In the genomic region with DNA sequence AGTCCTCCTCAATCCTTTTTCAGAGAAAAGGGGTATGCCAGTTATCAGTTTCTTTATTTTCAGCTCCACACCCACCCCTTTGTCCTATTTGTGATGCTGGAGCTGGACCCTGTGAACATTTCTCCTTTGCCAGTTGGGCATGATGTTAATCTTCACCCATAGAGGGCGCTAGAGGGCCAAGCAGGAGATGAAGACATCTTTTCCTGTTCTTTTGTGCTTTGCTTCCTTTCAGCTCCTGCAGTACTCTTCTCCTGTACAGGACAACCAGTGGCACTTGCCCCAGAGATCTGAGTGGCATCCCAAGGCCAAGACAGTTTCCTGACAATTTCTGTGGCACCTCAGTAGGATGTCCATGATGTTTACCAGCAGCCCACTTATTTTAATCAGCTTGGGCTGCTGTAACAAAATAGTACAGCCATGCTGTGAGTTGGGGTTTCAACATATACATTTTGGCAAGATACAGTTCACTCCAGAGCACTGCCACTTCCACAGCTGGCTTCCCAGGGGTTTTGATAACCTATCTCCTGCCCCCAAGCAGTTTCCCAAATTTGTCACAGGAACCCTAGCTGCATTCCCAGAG, we compare ENCODE assay signal across 8 cellular contexts. TPM values are rescaled to one million over a fixed set of nuclear protein-coding genes. Genes with fewer than 3 reads are reported as not detected.
DNase-seq lines count a peak whose midpoint lies in the region; ATAC-seq, FAIRE-seq and TF ChIP-seq lines count a peak whose summit lies in the region.

No MANE protein-coding gene starts in this region.

- TF ChIP-seq RAD21 in IMR-90 (IDR thresholded peaks at IDR 0.05; ENCODE audit: low read length) = peak; percentile 80

- H3K9me1 ChIP-seq in IMR-90 (ENCODE audit: insufficient read depth, low read length) = no peaks in the 10 kb centered on the region

- H3K56ac ChIP-seq in IMR-90 (ENCODE audit: extremely low read depth, insufficient read depth, low read length) = no peak overlapping the region

- no peak overlapping the region for H2AK9ac ChIP-seq in IMR-90 (replicated peaks; ENCODE audit: low read depth, low read length, poor library complexity)

- no peak overlapping the region for H2BK20ac ChIP-seq in IMR-90 (ENCODE audit: low read depth, low read length)

- no peak overlapping the region for H4K91ac ChIP-seq in IMR-90 (ENCODE audit: insufficient read depth, low read depth, low read length)

- no peak overlapping the region for H2BK120ac ChIP-seq in IMR-90 (ENCODE audit: low read depth, low read length)

- ATAC-seq in IMR-90 (ENCODE audit: low read depth) (peak; percentile 81), HG02798 (IDR thresholded peaks at IDR 0.05; ENCODE audit: poor library complexity, unreplicated experiment) (no peak), GM19395 (IDR thresholded peaks at IDR 0.05; ENCODE audit: unreplicated experiment) (no peak)
- ATAC-seq in activated T-helper 17 cell treated with anti-CD3 and anti-CD28 coated beads, Interleukin-2, amount 50 U/mL, for 72 hours (replicated peaks) = no peak

- H3K27me3 Mint-ChIP-seq in activated T-helper 17 cell treated with anti-CD3 and anti-CD28 coated beads, Interleukin-2, amount 50 U/mL, for 72 hours = peaks cover 9% of the 10 kb centered on the region

- peaks cover 15% of the 10 kb centered on the region for H3K4me1 Mint-ChIP-seq in activated T-helper 17 cell treated with anti-CD3 and anti-CD28 coated beads, Interleukin-2, amount 50 U/mL, for 72 hours

- BruUV-seq in IMR-90 (replicated peaks; lab: Mats Ljungman, UMichigan) = no TSS peak

- H3K4me3 Mint-ChIP-seq in activated T-helper 17 cell treated with anti-CD3 and anti-CD28 coated beads, Interleukin-2, amount 50 U/mL, for 72 hours = peak overlapping the region; percentile 26

- H3K14ac ChIP-seq in IMR-90 (replicated peaks; ENCODE audit: low read depth, low read length) = no peak overlapping the region

- peak overlapping the region; percentile 78 for H2AFZ ChIP-seq in IMR-90 (replicated peaks; ENCODE audit: low read length, poor library complexity)

- CTCF ChIA-PET in IMR-90 (lab: Yijun Ruan, JAX) = interaction anchor here (0.6 to 1.3 kb wide), 20 partner anchors 8 to 408 kb away, joined by 3 to 6 read pairs (median 3); a partner anchor contains a TSS

- TF ChIP-seq CTCF in IMR-90 (conservative IDR thresholded peaks at IDR 0.05; ENCODE audit: low read depth, low read length) (peak; percentile 83), Peyer's patch (IDR thresholded peaks at IDR 0.05) (peak; percentile 25 to 90 (median 77))

- H3K4ac ChIP-seq in IMR-90 (ENCODE audit: low read depth, low read length) = no peak overlapping the region

- H3K18ac ChIP-seq in IMR-90 (ENCODE audit: low read depth, low read length) = no peak overlapping the region

- peaks cover 6% of the 10 kb centered on the region for H3K27me3 ChIP-seq in IMR-90 (ENCODE audit: control insufficient read depth, insufficient read depth, low read length)
- no peaks in the 10 kb centered on the region for H3K27me3 ChIP-seq in Peyer's patch
- H3K27me3 ChIP-seq in small intestine (ENCODE audit: control insufficient read depth in 2 of 2, insufficient read depth in 2 of 2, low read length in 2 of 2) = no peaks in the 10 kb centered on the region

- no peak overlapping the region for H3K4me3 ChIP-seq in IMR-90 (ENCODE audit: insufficient read depth, low read depth, low read length)
- no peak overlapping the region for H3K4me3 ChIP-seq in Peyer's patch
- H3K4me3 ChIP-seq in small intestine (ENCODE audit: low read depth in 1 of 2, low read length in 2 of 2) = no peak overlapping the region

- in situ Hi-C loops in IMR-90 (cut with MboI; ENCODE audit: low sequenced_read_pairs) = no loop called here

- no CpG with 5 or more reads among the region's 1 CpG for WGBS in IMR-90 (ENCODE audit: extremely low coverage in 2 of 2, insufficient read length in 1 of 2), 2 experiments
- WGBS in small intestine, 3 donors = 0% methylated on average over 1 of the region's 1 CpG

- DNase-seq in DMS153 (lab: John Stamatoyannopoulos, UW) (peak; percentile 34), IMR-90 (peak; percentile 72), Peyer's patch (peak in 2 of 3 donors; percentile 47 to 89), globus pallidus (ENCODE audit: low spot score) (peak; percentile 19), small intestine (peak; percentile 82)

- H3K9me3 Mint-ChIP-seq in activated T-helper 17 cell treated with anti-CD3 and anti-CD28 coated beads, Interleukin-2, amount 50 U/mL, for 72 hours = no peaks in the 10 kb centered on the region

- H3K27ac Mint-ChIP-seq in activated T-helper 17 cell treated with anti-CD3 and anti-CD28 coated beads, Interleukin-2, amount 50 U/mL, for 72 hours = peak overlapping the region; percentile 74

- no peak overlapping the region for H2BK15ac ChIP-seq in IMR-90 (ENCODE audit: low read depth, low read length)

- POLR2A ChIA-PET in IMR-90 (lab: Charles Lee; ENCODE audit: unreplicated experiment) = no interaction called here

- no peak overlapping the region for H4K8ac ChIP-seq in IMR-90 (ENCODE audit: low read depth in 2 of 2, low read length in 2 of 2)

- no peak overlapping the region for H2BK5ac ChIP-seq in IMR-90 (ENCODE audit: low read depth, low read length, poor library complexity, severe bottlenecking)

- no peak overlapping the region for H3K23ac ChIP-seq in IMR-90 (ENCODE audit: low read depth, low read length)

- H3K36me3 ChIP-seq in IMR-90 (ENCODE audit: control insufficient read depth, insufficient read depth, low read length) (no peaks in the 10 kb centered on the region), Peyer's patch (no peaks in the 10 kb centered on the region), small intestine (ENCODE audit: control insufficient read depth in 2 of 2, insufficient read depth in 2 of 2, low read length in 2 of 2) (no peaks in the 10 kb centered on the region)

- H2AK5ac ChIP-seq in IMR-90 (ENCODE audit: low read depth, low read length) = no peak overlapping the region

- H3K79me1 ChIP-seq in IMR-90 (ENCODE audit: low read depth in 1 of 2, low read length in 2 of 2) = no peaks in the 10 kb centered on the region

- FAIRE-seq in small intestine (lab: Jason Lieb, UNC) = no peak

- H3K9me3 ChIP-seq in IMR-90 (ENCODE audit: control insufficient read depth, insufficient read depth, low read length) (no peaks in the 10 kb centered on the region), Peyer's patch (no peaks in the 10 kb centered on the region), small intestine (ENCODE audit: control insufficient read depth, low read depth) (no peaks in the 10 kb centered on the region)

- H3K4me2 ChIP-seq in IMR-90 (ENCODE audit: low read depth, low read length) = no peak overlapping the region

- H4K5ac ChIP-seq in IMR-90 (ENCODE audit: low read depth, low read length) = no peak overlapping the region

- dilution Hi-C loops in IMR-90 (cut with HindIII; ENCODE audit: low sequenced_read_pairs, unreplicated experiment) = no loop called here

- intact Hi-C loops in IMR-90 (cut with micrococcal nuclease) = loop anchor here (2.0 to 5.0 kb wide), 4 partner anchors 153 to 488 kb away; a partner anchor contains a TSS

- H3K4me1 ChIP-seq in IMR-90 (ENCODE audit: control insufficient read depth, insufficient read depth, low read length) = no peaks in the 10 kb centered on the region
- H3K4me1 ChIP-seq in Peyer's patch = no peaks in the 10 kb centered on the region
- no peaks in the 10 kb centered on the region for H3K4me1 ChIP-seq in small intestine (ENCODE audit: control insufficient read depth in 2 of 2, insufficient read depth in 1 of 2, low read depth in 1 of 2, low read length in 1 of 2)

- no peaks in the 10 kb centered on the region for H3K36me3 Mint-ChIP-seq in activated T-helper 17 cell treated with anti-CD3 and anti-CD28 coated beads, Interleukin-2, amount 50 U/mL, for 72 hours (ENCODE audit: low read depth)

- H3K9ac ChIP-seq in IMR-90 (ENCODE audit: low read depth, low read length) = no peak overlapping the region

- TF ChIP-seq POLR2A in IMR-90 (IDR thresholded peaks at IDR 0.05; ENCODE audit: low read depth, low read length) = no peak
- TF ChIP-seq POLR2A in Peyer's patch (IDR thresholded peaks at IDR 0.05) = no peak

- H4K20me1 ChIP-seq in IMR-90 (ENCODE audit: insufficient read depth, low read length) = no peaks in the 10 kb centered on the region

- H3K27ac ChIP-seq in IMR-90 (ENCODE audit: insufficient read depth, low read length) = no peak overlapping the region
- H3K27ac ChIP-seq in Peyer's patch = no peak overlapping the region
- no peak overlapping the region for H3K27ac ChIP-seq in small intestine (ENCODE audit: low read depth in 1 of 2, low read length in 1 of 2)

TF ChIP-seq in IMR-90, 13 proteins besides CTCF, POLR2A, EP300 and RAD21 (continues in another document):
- TF ChIP-seq SMC3 (IDR thresholded peaks at IDR 0.05; ENCODE audit: low read depth, low read length) (peak; percentile 51), FOS (IDR thresholded peaks at IDR 0.05; ENCODE audit: low read depth, low read length) (no peak), MXI1 (IDR thresholded peaks at IDR 0.05; ENCODE audit: borderline replicate concordance, low read depth, low read length) (no peak), RCOR1 (IDR thresholded peaks at IDR 0.05; ENCODE audit: insufficient replicate concordance, low read length) (no peak), CEBPB (IDR thresholded peaks at IDR 0.05; ENCODE audit: low read depth, low read length) (no peak), MAFK (IDR thresholded peaks at IDR 0.05; ENCODE audit: low read depth, low read length) (no peak)

RNA-seq across cellular contexts. Expression of a gene that starts 4.6 kb away (rescaled TPM):
- total RNA-seq in IMR-90 (2012; rRNA removed) = not detected in 2 replicates
- not detected in 2 replicates for polyA plus RNA-seq in IMR-90 (2012; rRNA removed)
- polyA plus RNA-seq in IMR-90 (2012; cell fraction: cytosol; rRNA removed) = not detected in 2 replicates
- not detected in 2 replicates for polyA plus RNA-seq in IMR-90 (2012; cell fraction: nucleus; rRNA removed; ENCODE audit: low replicate concordance)
- total RNA-seq in Peyer's patch = 1 to 10 TPM in 1 of 4 donors, not detected in 3; 3.9 TPM
- total RNA-seq in activated T-helper 17 cell treated with anti-CD3 and anti-CD28 coated beads, Interleukin-2, amount 50 U/mL, for 72 hours = not detected
- polyA plus RNA-seq in small intestine = 1 to 10 TPM; 1.1 to 9.2 (median 4.9) TPM

RNA-seq across cellular contexts. Expression of a gene that starts 7.3 kb away (rescaled TPM):
- total RNA-seq in IMR-90 (2012; rRNA removed) (not detected in 2 replicates), Peyer's patch (not detected)
- polyA plus RNA-seq in IMR-90 (2012; rRNA removed) (not detected in 2 replicates), small intestine (under 1 TPM in 1 of 3 donors, not detected in 2; 0.15 TPM)
- polyA plus RNA-seq in IMR-90 (2012; cell fraction: cytosol; rRNA removed) = not detected in 2 replicates
- not detected in 2 replicates for polyA plus RNA-seq in IMR-90 (2012; cell fraction: nucleus; rRNA removed; ENCODE audit: low replicate concordance)
- not detected for total RNA-seq in activated T-helper 17 cell treated with anti-CD3 and anti-CD28 coated beads, Interleukin-2, amount 50 U/mL, for 72 hours

RNA-seq across cellular contexts. Expression of a gene that starts 22.2 kb away (rescaled TPM):
- not detected in 2 replicates for total RNA-seq in IMR-90 (2012; rRNA removed)
- not detected in 2 replicates for polyA plus RNA-seq in IMR-90 (2012; rRNA removed)
- polyA plus RNA-seq in IMR-90 (2012; cell fraction: cytosol; rRNA removed) = not detected in 2 replicates
- polyA plus RNA-seq in IMR-90 (2012; cell fraction: nucleus; rRNA removed; ENCODE audit: low replicate concordance) = not detected in 2 replicates
- total RNA-seq in Peyer's patch = 1 to 10 TPM in 1 of 4 donors, not detected in 3; 4.7 TPM
- not detected for total RNA-seq in activated T-helper 17 cell treated with anti-CD3 and anti-CD28 coated beads, Interleukin-2, amount 50 U/mL, for 72 hours
- polyA plus RNA-seq in small intestine = 10 to 100 TPM in 1 of 3 donors, 1 to 10 TPM in 2; 3.0 to 64.0 (median 9.8) TPM

Comparison
In these comparisons a context has a peak if more than half of its experiments do, and no peak if none do; other contexts are left out.
1. DNase-seq: peak in every context shown above with its lines; median percentile 82 in small intestine; 72 in IMR-90; 68 in Peyer's patch; 34 in DMS153; 19 in globus pallidus.